In the genomic region with DNA sequence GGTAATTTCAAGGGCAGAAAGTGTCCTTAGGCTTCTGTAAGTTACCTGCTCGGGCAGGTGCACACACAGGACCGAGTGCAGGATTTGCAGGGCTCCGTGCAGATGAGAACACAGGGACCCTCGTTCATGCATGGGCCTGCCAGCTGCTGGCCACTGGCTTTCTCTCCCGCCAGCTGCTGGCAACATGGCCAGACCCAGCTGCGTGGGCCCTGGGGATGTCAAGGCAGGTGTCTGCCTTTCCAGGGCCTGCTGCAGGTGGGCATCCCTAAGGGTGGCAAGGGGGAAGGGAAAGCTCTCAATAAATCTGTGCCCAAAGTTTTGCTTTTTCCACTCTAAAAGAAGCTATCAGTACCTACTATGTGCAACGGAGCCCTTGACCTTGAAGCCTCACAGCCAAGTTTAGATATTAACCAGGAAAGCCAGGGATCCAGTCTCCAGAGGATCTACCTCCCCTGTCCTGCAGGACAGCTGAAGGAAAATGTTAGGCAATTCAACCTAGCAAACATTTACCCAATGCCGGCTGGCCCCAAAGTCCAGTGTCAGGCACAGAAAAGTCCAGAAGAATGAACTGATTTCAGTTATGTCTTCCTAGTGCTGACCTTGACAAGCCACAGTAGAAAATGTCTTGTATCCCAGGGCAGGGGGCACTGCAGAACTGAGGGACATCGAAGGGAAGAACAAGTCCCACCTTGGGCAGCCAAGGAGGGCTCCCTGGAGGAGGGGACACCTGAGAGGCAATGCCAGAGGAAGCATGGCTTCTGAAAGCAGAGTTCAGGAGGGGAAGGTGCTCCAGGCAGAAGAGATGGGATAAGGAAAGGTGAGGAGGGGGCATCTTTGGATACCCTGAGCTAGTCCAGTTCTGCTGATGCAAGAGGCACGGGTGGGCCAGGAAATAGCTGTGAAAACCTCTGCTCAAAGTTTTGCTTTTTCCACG, we compare ENCODE assay signal across 24 cellular contexts. TPM values are rescaled to one million over a fixed set of nuclear protein-coding genes. Genes with fewer than 3 reads are reported as not detected.
DNase-seq lines count a peak whose midpoint lies in the region; ATAC-seq, FAIRE-seq and TF ChIP-seq lines count a peak whose summit lies in the region.
"Had no signal": no experiment of that assay in that cellular context is flagged by ENCODE, and none has a peak within 500 bp of the region (broad histone marks: within the 10 kb centered on the region; RNA-seq: fewer than 3 reads in every experiment).

No MANE protein-coding gene starts in this region.

- H3K4me1 Mint-ChIP-seq in activated naive CD4-positive, alpha-beta T cell treated with anti-CD3 and anti-CD28 coated beads, Interleukin-2, amount 10 ng/mL, durations not matched to agents 7 days and 5 days, result peaks cover 7% of the 10 kb centered on the region
- peaks cover 0 to 4% of the 10 kb centered on the region in 2 donors for H3K4me1 Mint-ChIP-seq in stimulated activated naive B cell treated with anti-CD40 and anti-IgM and Interleukin-4, amounts not matched to agents 10 μg/mL and 1 μg/mL and 100 μg/mL, for 72 hours
- H3K4me1 Mint-ChIP-seq in CD8-positive, alpha-beta T cell (ENCODE audit: low read depth), result peaks cover 6% of the 10 kb centered on the region

- no peaks in the 10 kb centered on the region for H3K9me3 ChIP-seq in kidney (ENCODE audit: control insufficient read depth in 1 of 2, low read length in 2 of 2)
- H3K9me3 ChIP-seq in CD8-positive, alpha-beta T cell (ENCODE audit: low read length), result no peaks in the 10 kb centered on the region
- H3K9me3 ChIP-seq: Caco-2 had no signal

- H3K4me3 Mint-ChIP-seq in activated naive CD4-positive, alpha-beta T cell treated with anti-CD3 and anti-CD28 coated beads, Interleukin-2, amount 10 ng/mL, durations not matched to agents 7 days and 5 days, result no peak overlapping the region
- H3K4me3 Mint-ChIP-seq in stimulated activated naive B cell treated with anti-CD40 and anti-IgM and Interleukin-4, amounts not matched to agents 10 μg/mL and 1 μg/mL and 100 μg/mL, for 72 hours, result no peak overlapping the region
- no peak overlapping the region for H3K4me3 Mint-ChIP-seq in CD8-positive, alpha-beta T cell

- POLR2A ChIA-PET in CD8-positive, alpha-beta T cell (lab: Charles Lee), result interaction anchor here (3.4 kb wide), 1 partner anchor 59 kb away, joined by 13 read pairs; no protein-coding TSS in a partner anchor

- DNase-seq in activated naive CD4-positive, alpha-beta T cell treated with anti-CD3 and anti-CD28 coated beads, Interleukin-2, amount 10 ng/mL, durations not matched to agents 7 days and 5 days, result no peak
- no peak for DNase-seq in activated naive CD4-positive, alpha-beta T cell treated with Interleukin-2 at 50 U/mL for 16 hours
- DNase-seq in HuH-7.5 (ENCODE audit: low spot score), result peak; percentile 88
- DNase-seq in kidney, result peak; percentile 57
- DNase-seq in stimulated activated naive B cell treated with anti-CD40 and anti-IgM and Interleukin-4, amounts not matched to agents 10 μg/mL and 1 μg/mL and 100 μg/mL, for 72 hours, result no peak
- no peak for DNase-seq in ecto neural progenitor cell (ENCODE audit: low spot score)
- DNase-seq in CD8-positive, alpha-beta T cell, result no peak
- DNase-seq in hippocampal formation (lab: John Stamatoyannopoulos, UW), result no peak
- DNase-seq: Caco-2, DMS 273 treated with DMSO at 0.1 percent for 48 hours, DMS79 treated with DMSO at 0.1 percent for 48 hours, GM23248, HCEC 1CT, IMR-90, NCI-H1105 treated with DMSO at 0.1 percent for 48 hours, NCI-H2081, NCI-H2171, NCI-H345, NCI-H524 treated with DMSO at 0.1 percent for 48 hours, NCI-H82 had no signal

- ATAC-seq in stimulated activated naive B cell treated with anti-CD40 and anti-IgM and Interleukin-4, amounts not matched to agents 10 μg/mL and 1 μg/mL and 100 μg/mL, for 72 hours (replicated peaks), result no peak
- no peak for ATAC-seq in CD8-positive, alpha-beta T cell
- ATAC-seq: Panc1, SK-N-SH treated with all-trans-retinoic acid at 6 μM for 48 hours had no signal

- H3K9me3 Mint-ChIP-seq in activated naive CD4-positive, alpha-beta T cell treated with anti-CD3 and anti-CD28 coated beads, Interleukin-2, amount 10 ng/mL, durations not matched to agents 7 days and 5 days, result no peaks in the 10 kb centered on the region
- no peaks in the 10 kb centered on the region for H3K9me3 Mint-ChIP-seq in stimulated activated naive B cell treated with anti-CD40 and anti-IgM and Interleukin-4, amounts not matched to agents 10 μg/mL and 1 μg/mL and 100 μg/mL, for 72 hours
- no peaks in the 10 kb centered on the region for H3K9me3 Mint-ChIP-seq in CD8-positive, alpha-beta T cell

- intact Hi-C loops in kidney (cut with DNase I), result no loop called here
- intact Hi-C loops in CD8-positive, alpha-beta T cell (cut with DNase I, micrococcal nuclease), result no loop called here

- no peak for TF ChIP-seq CTCF in kidney (IDR thresholded peaks at IDR 0.05; ENCODE audit: borderline replicate concordance, extremely low read depth, insufficient read depth)
- no peak for TF ChIP-seq CTCF in CD8-positive, alpha-beta T cell (IDR thresholded peaks at IDR 0.05)

- no peaks in the 10 kb centered on the region for H3K27me3 Mint-ChIP-seq in activated naive CD4-positive, alpha-beta T cell treated with anti-CD3 and anti-CD28 coated beads, Interleukin-2, amount 10 ng/mL, durations not matched to agents 7 days and 5 days
- H3K27me3 Mint-ChIP-seq in stimulated activated naive B cell treated with anti-CD40 and anti-IgM and Interleukin-4, amounts not matched to agents 10 μg/mL and 1 μg/mL and 100 μg/mL, for 72 hours, result no peaks in the 10 kb centered on the region
- H3K27me3 Mint-ChIP-seq in CD8-positive, alpha-beta T cell (ENCODE audit: low read depth), result no peaks in the 10 kb centered on the region

- no peak for FAIRE-seq in kidney (lab: Jason Lieb, UNC)

- H3K36me3 ChIP-seq in kidney (ENCODE audit: control insufficient read depth in 1 of 2, insufficient read depth in 2 of 2, low read length in 2 of 2), result peaks cover 3 to 12% of the 10 kb centered on the region in 2 donors
- peaks cover 84% of the 10 kb centered on the region for H3K36me3 ChIP-seq in CD8-positive, alpha-beta T cell (ENCODE audit: insufficient read depth, low read length)

- no peak overlapping the region for H3K9ac ChIP-seq in kidney (ENCODE audit: low read length in 2 of 2)
- H3K9ac ChIP-seq: GM23248 had no signal

- peak overlapping the region; percentile 55 to 58 for H3K27ac ChIP-seq in kidney (ENCODE audit: low read depth in 2 of 2, low read length in 2 of 2)
- no peak overlapping the region for H3K27ac ChIP-seq in CD8-positive, alpha-beta T cell (ENCODE audit: low read depth, low read length)
- H3K27ac ChIP-seq: C4-2B, GM23248, HL-60 had no signal

- no peak overlapping the region for H3K4me3 ChIP-seq in kidney (ENCODE audit: low read length in 2 of 2)
- no peak overlapping the region for H3K4me3 ChIP-seq in CD8-positive, alpha-beta T cell (ENCODE audit: low read depth, low read length)
- H3K4me3 ChIP-seq: GM23248 had no signal

- no peaks in the 10 kb centered on the region for H3K27me3 ChIP-seq in CD8-positive, alpha-beta T cell (ENCODE audit: insufficient read depth, low read length)

- CTCF ChIA-PET in activated naive CD4-positive, alpha-beta T cell treated with anti-CD3 and anti-CD28 coated beads, Interleukin-2, amount 10 ng/mL, durations not matched to agents 7 days and 5 days (lab: Charles Lee), result interaction anchor here (0.5 to 5.1 kb wide), 3 partner anchors 23 to 59 kb away, joined by 3 to 36 read pairs (median 3); no protein-coding TSS in a partner anchor
- CTCF ChIA-PET in CD8-positive, alpha-beta T cell (lab: Charles Lee), result interaction anchor here (0.6 to 7.3 kb wide), 5 partner anchors 24 to 491 kb away, joined by 3 to 100 read pairs (median 4); no protein-coding TSS in a partner anchor

- H3K36me3 Mint-ChIP-seq in activated naive CD4-positive, alpha-beta T cell treated with anti-CD3 and anti-CD28 coated beads, Interleukin-2, amount 10 ng/mL, durations not matched to agents 7 days and 5 days, result peaks cover 68% of the 10 kb centered on the region
- H3K36me3 Mint-ChIP-seq in stimulated activated naive B cell treated with anti-CD40 and anti-IgM and Interleukin-4, amounts not matched to agents 10 μg/mL and 1 μg/mL and 100 μg/mL, for 72 hours, result peaks cover 65 to 75% of the 10 kb centered on the region in 2 donors
- peaks cover 93% of the 10 kb centered on the region for H3K36me3 Mint-ChIP-seq in CD8-positive, alpha-beta T cell

- peaks cover 0 to 10% of the 10 kb centered on the region in 2 donors for H3K4me1 ChIP-seq in kidney (ENCODE audit: control insufficient read depth in 1 of 2, insufficient read depth in 1 of 2, low read depth in 1 of 2, low read length in 2 of 2)
- H3K4me1 ChIP-seq in CD8-positive, alpha-beta T cell (ENCODE audit: insufficient read depth, low read length), result peaks cover 6% of the 10 kb centered on the region
- H3K4me1 ChIP-seq: Caco-2 had no signal

- peak overlapping the region; percentile 7 for H3K27ac Mint-ChIP-seq in activated naive CD4-positive, alpha-beta T cell treated with anti-CD3 and anti-CD28 coated beads, Interleukin-2, amount 10 ng/mL, durations not matched to agents 7 days and 5 days
- H3K27ac Mint-ChIP-seq in stimulated activated naive B cell treated with anti-CD40 and anti-IgM and Interleukin-4, amounts not matched to agents 10 μg/mL and 1 μg/mL and 100 μg/mL, for 72 hours, result peak overlapping the region; percentile 42
- H3K27ac Mint-ChIP-seq in CD8-positive, alpha-beta T cell, result no peak overlapping the region

RNA-seq across cellular contexts. Expression of a gene that starts 26.4 kb away (rescaled TPM):
- 22.9 TPM for total RNA-seq in kidney
- 5.6 TPM for polyA plus RNA-seq in kidney (ENCODE audit: insufficient read depth, low read depth, low replicate concordance)
- 10 to 100 TPM; 80.6 to 82.6 TPM for total RNA-seq in CD8-positive, alpha-beta T cell
- total RNA-seq: GM23248 had no signal

Comparison
In these comparisons a context has a peak if more than half of its experiments do, and no peak if none do; other contexts are left out.
1. DNase-seq: peak in HuH-7.5 (single experiment) and kidney (single experiment); none in activated naive CD4-positive, alpha-beta T cell treated with anti-CD3 and anti-CD28 coated beads, Interleukin-2, amount 10 ng/mL, durations not matched to agents 7 days and 5 days (single experiment), activated naive CD4-positive, alpha-beta T cell treated with Interleukin-2 at 50 U/mL for 16 hours (single experiment), stimulated activated naive B cell treated with anti-CD40 and anti-IgM and Interleukin-4, amounts not matched to agents 10 μg/mL and 1 μg/mL and 100 μg/mL, for 72 hours (single experiment), ecto neural progenitor cell (single experiment), CD8-positive, alpha-beta T cell (0 of 7) and hippocampal formation (0 of 2).